21 cellular contexts compared by ENCODE assay signal in genomic region chr13:114296902-114297301, GRCh38.
"Had no signal": no experiment of that assay in that cellular context is flagged by ENCODE, and none has a peak within 500 bp of the region (broad histone marks: within the 10 kb centered on the region; RNA-seq: fewer than 3 reads in every experiment).

No MANE protein-coding gene starts in this region.

- H3K27ac ChIP-seq: heart left ventricle, spleen, testis, tibial nerve, upper lobe of right lung, vagina had no signal

- DNase-seq: effector memory CD4-positive, alpha-beta T cell; heart left ventricle; hippocampal formation; left colon; left ventricle myocardium superior; mesendoderm; naive B cell; stimulated activated CD4-positive, alpha-beta T cell treated with anti-CD3 and anti-CD28 coated beads, Interleukin-15, amount 100 ng/mL, for 24 hours; stimulated activated CD4-positive, alpha-beta T cell treated with anti-CD3 and anti-CD28 coated beads, Interleukin-1b, Interleukin-23, amount 100 ng/mL, for 48 hours; stimulated activated CD4-positive, alpha-beta T cell treated with anti-CD3 and anti-CD28 coated beads, Interleukin-4, amount 100 ng/mL, for 24 hours; stimulated activated naive B cell treated with anti-CD40 and anti-IgM and Interleukin-4, amounts not matched to agents 10 μg/mL and 1 μg/mL and 100 μg/mL, for 72 hours; stimulated activated naive CD8-positive, alpha-beta T cell treated with anti-CD3 and anti-CD28 coated beads, Interleukin-15, amount 100 ng/mL, for 72 hours; testis; upper lobe of right lung had no signal

- H3K27me3 ChIP-seq: heart left ventricle, spleen, testis, tibial nerve, upper lobe of right lung, vagina had no signal

- H3K9me3 ChIP-seq: heart left ventricle, spleen, testis, tibial nerve, upper lobe of right lung, vagina had no signal

- H3K4me3 ChIP-seq: heart left ventricle, lung, spleen, testis, tibial nerve, upper lobe of right lung, vagina had no signal

- H3K9me3 Mint-ChIP-seq: naive B cell; nephron; stimulated activated naive B cell treated with anti-CD40 and anti-IgM and Interleukin-4, amounts not matched to agents 10 μg/mL and 1 μg/mL and 100 μg/mL, for 72 hours; stimulated activated naive CD8-positive, alpha-beta T cell treated with anti-CD3 and anti-CD28 coated beads, Interleukin-15, amount 100 ng/mL, for 72 hours had no signal

- H3K27me3 Mint-ChIP-seq: naive B cell; stimulated activated naive B cell treated with anti-CD40 and anti-IgM and Interleukin-4, amounts not matched to agents 10 μg/mL and 1 μg/mL and 100 μg/mL, for 72 hours; stimulated activated naive CD8-positive, alpha-beta T cell treated with anti-CD3 and anti-CD28 coated beads, Interleukin-15, amount 100 ng/mL, for 72 hours had no signal

- H3K4me3 Mint-ChIP-seq: naive B cell; nephron; stimulated activated naive B cell treated with anti-CD40 and anti-IgM and Interleukin-4, amounts not matched to agents 10 μg/mL and 1 μg/mL and 100 μg/mL, for 72 hours; stimulated activated naive CD8-positive, alpha-beta T cell treated with anti-CD3 and anti-CD28 coated beads, Interleukin-15, amount 100 ng/mL, for 72 hours had no signal

- H3K27ac Mint-ChIP-seq: nephron; stimulated activated naive B cell treated with anti-CD40 and anti-IgM and Interleukin-4, amounts not matched to agents 10 μg/mL and 1 μg/mL and 100 μg/mL, for 72 hours; stimulated activated naive CD8-positive, alpha-beta T cell treated with anti-CD3 and anti-CD28 coated beads, Interleukin-15, amount 100 ng/mL, for 72 hours had no signal

- H3K4me1 ChIP-seq: heart left ventricle, spleen, testis, upper lobe of right lung, vagina had no signal

- ATAC-seq: esophagus mucosa; heart left ventricle; left colon; left ventricle myocardium superior; sciatic nerve; stimulated activated naive B cell treated with anti-CD40 and anti-IgM and Interleukin-4, amounts not matched to agents 10 μg/mL and 1 μg/mL and 100 μg/mL, for 72 hours; stimulated activated naive CD8-positive, alpha-beta T cell treated with anti-CD3 and anti-CD28 coated beads, Interleukin-15, amount 100 ng/mL, for 72 hours; upper lobe of right lung had no signal
